ENCODE assay signal across 15 cellular contexts in the genomic region with DNA sequence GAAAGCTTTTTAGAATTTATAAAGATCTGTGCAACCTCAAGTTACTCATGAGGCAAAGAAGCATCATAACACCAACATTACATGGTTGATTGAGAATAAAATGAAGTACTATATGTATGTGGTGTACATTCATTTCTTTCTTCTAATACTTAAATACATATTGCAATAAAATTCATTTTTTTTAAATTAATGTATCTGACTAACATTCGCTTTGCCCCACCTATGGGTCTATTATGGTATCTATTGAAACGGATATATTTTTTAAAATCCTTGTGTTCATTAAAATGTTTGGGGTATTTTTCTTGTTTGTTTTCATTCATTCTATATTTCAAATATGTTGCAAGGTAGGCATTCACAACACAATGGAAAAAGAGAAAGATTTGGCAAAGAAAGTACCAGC.
DNase-seq lines count a peak whose midpoint lies in the region; ATAC-seq and TF ChIP-seq lines count a peak whose summit lies in the region.
"Had no signal": no experiment of that assay in that cellular context is flagged by ENCODE, and none has a peak within 500 bp of the region (broad histone marks: within the 10 kb centered on the region; RNA-seq: fewer than 3 reads in every experiment).

No MANE protein-coding gene starts in this region.

- H3K9me3 Mint-ChIP-seq in HFFc6 (no peaks in the 10 kb centered on the region), endodermal cell (no peaks in the 10 kb centered on the region), glutamatergic neuron (ENCODE audit: unreplicated experiment) (no peaks in the 10 kb centered on the region)
- H3K9me3 Mint-ChIP-seq: CD14-positive monocyte; CD8-positive, alpha-beta memory T cell had no signal

- H3K27me3 ChIP-seq in PC-9 (ENCODE audit: insufficient read depth, low read depth) = no peaks in the 10 kb centered on the region
- no peaks in the 10 kb centered on the region for H3K27me3 ChIP-seq in endodermal cell (ENCODE audit: control insufficient read depth, insufficient read depth, low read length, poor library complexity, severe bottlenecking)
- no peaks in the 10 kb centered on the region for H3K27me3 ChIP-seq in upper lobe of right lung
- H3K27me3 ChIP-seq: BE2C had no signal

- no peak overlapping the region for H3K27ac Mint-ChIP-seq in HFFc6
- H3K27ac Mint-ChIP-seq in endodermal cell = no peak overlapping the region
- H3K27ac Mint-ChIP-seq in glutamatergic neuron (ENCODE audit: unreplicated experiment) = no peak overlapping the region
- H3K27ac Mint-ChIP-seq: CD14-positive monocyte had no signal

- H3K27me3 Mint-ChIP-seq in HFFc6 (ENCODE audit: insufficient read depth) (no peaks in the 10 kb centered on the region), endodermal cell (ENCODE audit: insufficient read depth) (no peaks in the 10 kb centered on the region), glutamatergic neuron (ENCODE audit: unreplicated experiment) (no peaks in the 10 kb centered on the region)

- no peak for DNase-seq in HFFc6
- DNase-seq in PC-9 = no peak
- no peak for DNase-seq in endodermal cell
- no peak for DNase-seq in glutamatergic neuron
- no peak for DNase-seq in activated CD4-positive, alpha-beta T cell treated with anti-CD3 and anti-CD28 coated beads for 1 hour
- DNase-seq in upper lobe of right lung = no peak
- DNase-seq: BE2C; Caco-2; CD8-positive, alpha-beta memory T cell; DND-41; GF-D8 had no signal

- no peaks in the 10 kb centered on the region for H3F3A ChIP-seq in PC-9 (ENCODE audit: insufficient read depth, low read depth)

- H3K36me3 Mint-ChIP-seq in HFFc6 (ENCODE audit: low read depth) = no peaks in the 10 kb centered on the region
- no peaks in the 10 kb centered on the region for H3K36me3 Mint-ChIP-seq in endodermal cell (ENCODE audit: low read depth)
- H3K36me3 Mint-ChIP-seq in glutamatergic neuron (ENCODE audit: unreplicated experiment) = no peaks in the 10 kb centered on the region
- H3K36me3 Mint-ChIP-seq: CD14-positive monocyte; CD8-positive, alpha-beta memory T cell had no signal

- H4K20me1 ChIP-seq in PC-9 (ENCODE audit: insufficient read depth) = no peaks in the 10 kb centered on the region; the same call in 1 of the 2 replicates

- WGBS in endodermal cell (ENCODE audit: insufficient coverage in 1 of 2, insufficient read length in 1 of 2), 2 experiments = 94% methylated on average over 2 of the region's 2 CpGs; no CpG with 5 or more reads in 1 of the 2 experiments

- intact Hi-C loops in PC-9 (cut with micrococcal nuclease; ENCODE audit: unreplicated experiment) = no loop called here
- intact Hi-C loops in upper lobe of right lung (cut with DNase I) = no loop called here

- TF ChIP-seq CTCF in HFFc6 (IDR thresholded peaks at IDR 0.05) = peak; percentile 46
- peak; percentile 32; the same call in 1 of the 2 replicates for TF ChIP-seq CTCF in PC-9 (conservative IDR thresholded peaks at IDR 0.05)
- TF ChIP-seq CTCF in endodermal cell (conservative IDR thresholded peaks at IDR 0.05) = peak; percentile 51
- peak; percentile 17 for TF ChIP-seq CTCF in glutamatergic neuron (IDR thresholded peaks at IDR 0.05; ENCODE audit: partially characterized antibody, unreplicated experiment)
- no peak for TF ChIP-seq CTCF in upper lobe of right lung (IDR thresholded peaks at IDR 0.05)

- no peak overlapping the region for H3K4me2 ChIP-seq in PC-9
- H3K4me2 ChIP-seq: A549 had no signal

- no peak overlapping the region for H3K4me3 Mint-ChIP-seq in HFFc6
- no peak overlapping the region for H3K4me3 Mint-ChIP-seq in endodermal cell
- no peak overlapping the region for H3K4me3 Mint-ChIP-seq in glutamatergic neuron (ENCODE audit: unreplicated experiment)
- H3K4me3 Mint-ChIP-seq: CD14-positive monocyte; CD8-positive, alpha-beta memory T cell had no signal

- H3K4me1 Mint-ChIP-seq in HFFc6 (ENCODE audit: low read depth) (peaks cover 30% of the 10 kb centered on the region), endodermal cell (peaks cover 25% of the 10 kb centered on the region), glutamatergic neuron (ENCODE audit: low read depth, unreplicated experiment) (no peaks in the 10 kb centered on the region)
- H3K4me1 Mint-ChIP-seq: CD14-positive monocyte had no signal

- H3K27ac ChIP-seq in PC-9 (no peak overlapping the region), endodermal cell (ENCODE audit: low read depth, low read length) (no peak overlapping the region), upper lobe of right lung (no peak overlapping the region)
- H3K27ac ChIP-seq: A549 had no signal

- ATAC-seq in GM21390 (IDR thresholded peaks at IDR 0.05; ENCODE audit: unreplicated experiment) (no peak), upper lobe of right lung (no peak)
- ATAC-seq: A549, HCT116 had no signal

- no peak overlapping the region for H3K9ac ChIP-seq in endodermal cell (ENCODE audit: extremely low read depth, low read length, poor library complexity, severe bottlenecking)

- no peak overlapping the region for H3K4me3 ChIP-seq in PC-9
- H3K4me3 ChIP-seq in endodermal cell (ENCODE audit: low read length) = no peak overlapping the region
- no peak overlapping the region for H3K4me3 ChIP-seq in upper lobe of right lung
- H3K4me3 ChIP-seq: A549 had no signal

- H3K9me3 ChIP-seq in PC-9 (ENCODE audit: insufficient read depth, low read depth) (no peaks in the 10 kb centered on the region), endodermal cell (ENCODE audit: control insufficient read depth, low read length) (no peaks in the 10 kb centered on the region), upper lobe of right lung (no peaks in the 10 kb centered on the region)
- H3K9me3 ChIP-seq: A549, BE2C, Caco-2 had no signal

- H3K9me2 ChIP-seq in PC-9 (ENCODE audit: insufficient read depth) = no peaks in the 10 kb centered on the region

- POLR2A ChIA-PET in PC-9 (lab: Charles Lee; ENCODE audit: unreplicated experiment) = no interaction called here

- CTCF ChIA-PET in PC-9 (lab: Charles Lee) = no interaction called here

- H3K4me1 ChIP-seq in PC-9 (replicated peaks; ENCODE audit: insufficient read depth) (no peaks in the 10 kb centered on the region), endodermal cell (ENCODE audit: control insufficient read depth, insufficient read depth, low read length) (peaks cover 10% of the 10 kb centered on the region), upper lobe of right lung (no peaks in the 10 kb centered on the region)
- H3K4me1 ChIP-seq: A549, BE2C, Caco-2 had no signal

- BruUV-seq in PC-9 (replicated peaks; lab: Mats Ljungman, UMichigan) = no TSS peak

- no peak overlapping the region for H2AFZ ChIP-seq in PC-9

- H3K36me3 ChIP-seq in PC-9 (ENCODE audit: low read depth) (no peaks in the 10 kb centered on the region), endodermal cell (ENCODE audit: control insufficient read depth, insufficient read depth, low read length) (no peaks in the 10 kb centered on the region), upper lobe of right lung (no peaks in the 10 kb centered on the region)
- H3K36me3 ChIP-seq: BE2C had no signal

- no peaks in the 10 kb centered on the region for H3K79me2 ChIP-seq in PC-9 (ENCODE audit: low read depth)
